In genomic region chr4:153222790-153223417, GRCh38 we compare ENCODE assay signal across 8 cellular contexts. TPM values are rescaled to one million over a fixed set of nuclear protein-coding genes. Genes with fewer than 3 reads are reported as not detected.
DNase-seq lines count a peak whose midpoint lies in the region; ATAC-seq and TF ChIP-seq lines count a peak whose summit lies in the region.

No MANE protein-coding gene starts in this region.

- H3K4me2 ChIP-seq in SU-DHL-6 (ENCODE audit: low read depth, low read length, poor library complexity, severe bottlenecking) (peak overlapping the region; percentile 3), mammary epithelial cell (ENCODE audit: insufficient read depth, low read depth, low read length) (peak overlapping the region; percentile 99), skeletal muscle satellite cell (ENCODE audit: low read length) (peak overlapping the region; percentile 95)

- peak; percentile 77 for DNase-seq in AG20443 (ENCODE audit: low spot score)
- peak; percentile 30 for DNase-seq in GM19238 (ENCODE audit: insufficient read length, low spot score)
- DNase-seq in mammary epithelial cell, result peak; percentile 41
- peak; percentile 75 for DNase-seq in iPS-NIHi11 (ENCODE audit: low spot score)

- dilution Hi-C loops in mammary epithelial cell (cut with HindIII; ENCODE audit: low sequenced_read_pairs), result loop anchor here (5.0 kb wide), 1 partner anchor 36 kb away; no protein-coding TSS in a partner anchor

- no peak overlapping the region for H3K27ac ChIP-seq in SU-DHL-6 (ENCODE audit: low read depth, low read length)
- H3K27ac ChIP-seq in mammary epithelial cell (ENCODE audit: insufficient read depth, low read depth, low read length), result peak overlapping the region; percentile 66

- ATAC-seq in HG03175 (IDR thresholded peaks at IDR 0.05; ENCODE audit: unreplicated experiment) (peak; percentile 67), HG03565 (IDR thresholded peaks at IDR 0.05; ENCODE audit: unreplicated experiment) (no peak)

- H3K79me2 ChIP-seq in SU-DHL-6 (ENCODE audit: insufficient read depth, low read length) (no peaks in the 10 kb centered on the region), mammary epithelial cell (ENCODE audit: insufficient read depth, low read length) (peaks cover 39% of the 10 kb centered on the region)

- H4K20me1 ChIP-seq in SU-DHL-6 (ENCODE audit: low read depth, low read length) (no peaks in the 10 kb centered on the region), mammary epithelial cell (ENCODE audit: insufficient read depth, low read length) (no peaks in the 10 kb centered on the region)

- CTCF ChIA-PET in mammary epithelial cell (lab: Charles Lee; ENCODE audit: low non-redundant PET), result interaction anchor here (0.6 kb wide), 1 partner anchor 252 kb away, joined by 3 read pairs; no protein-coding TSS in a partner anchor

- 0 out of 2 replicates have a peak, but pooled peaks cover 4% of the 10 kb centered on the region for H3K9me3 ChIP-seq in SU-DHL-6 (ENCODE audit: insufficient read depth, low read length)
- H3K9me3 ChIP-seq in mammary epithelial cell (replicated peaks; ENCODE audit: insufficient read depth, low read length), result peaks cover 2% of the 10 kb centered on the region
- no peaks in the 10 kb centered on the region for H3K9me3 ChIP-seq in skeletal muscle satellite cell (replicated peaks; ENCODE audit: low read length)

- 1% methylated on average over 32 of the region's 57 CpGs for WGBS in mammary epithelial cell (ENCODE audit: low coverage, missing lambda C conversion rate)

- H3K9me2 ChIP-seq in SU-DHL-6 (replicated peaks; ENCODE audit: insufficient read depth, low read length), result no peaks in the 10 kb centered on the region

- H3K27me3 ChIP-seq in SU-DHL-6 (ENCODE audit: low read length) (no peaks in the 10 kb centered on the region), mammary epithelial cell (ENCODE audit: insufficient read depth, low read length) (no peaks in the 10 kb centered on the region), skeletal muscle satellite cell (ENCODE audit: control insufficient read depth, insufficient read depth, low read length) (no peaks in the 10 kb centered on the region)

- H3K9ac ChIP-seq in SU-DHL-6 (ENCODE audit: low read length) (no peak overlapping the region), mammary epithelial cell (ENCODE audit: insufficient read depth, low read length) (peak overlapping the region; percentile 79), skeletal muscle satellite cell (ENCODE audit: low read depth, low read length) (peak overlapping the region; percentile 78)

- TF ChIP-seq CTCF in SU-DHL-6 (IDR thresholded peaks at IDR 0.05; ENCODE audit: insufficient read depth, low read length, poor library complexity, severe bottlenecking), result no peak
- no peak for TF ChIP-seq CTCF in mammary epithelial cell (conservative IDR thresholded peaks at IDR 0.05 in 1 of 2, IDR thresholded peaks at IDR 0.05 in 1 of 2; ENCODE audit: extremely low read depth in 1 of 2, insufficient read depth in 1 of 2, low read depth in 1 of 2, low read length in 2 of 2)

- in situ Hi-C loops in mammary epithelial cell (cut with MboI; ENCODE audit: low sequenced_read_pairs in 2 of 2), result no loop called here

- no peaks in the 10 kb centered on the region for H3F3A ChIP-seq in SU-DHL-6 (ENCODE audit: insufficient read depth)

- H3K4me3 ChIP-seq in SU-DHL-6 (ENCODE audit: insufficient read depth, low read length, poor library complexity, severe bottlenecking) (no peak overlapping the region), mammary epithelial cell (replicated peaks in 1 of 3; ENCODE audit: insufficient read depth in 1 of 3, low read depth in 2 of 3, low read length in 3 of 3) (peak overlapping the region; percentile 58 to 73 (median 61)), skeletal muscle satellite cell (ENCODE audit: low read length) (peak overlapping the region; percentile 76)

- no peaks in the 10 kb centered on the region for H3K36me3 ChIP-seq in SU-DHL-6 (ENCODE audit: low read length)
- H3K36me3 ChIP-seq in mammary epithelial cell (ENCODE audit: insufficient read depth, low read length), result no peaks in the 10 kb centered on the region
- no peaks in the 10 kb centered on the region for H3K36me3 ChIP-seq in skeletal muscle satellite cell (ENCODE audit: insufficient read depth, low read length)

- H3K4me1 ChIP-seq in mammary epithelial cell (ENCODE audit: insufficient read depth, low read length), result peaks cover 14% of the 10 kb centered on the region
- peaks cover 15% of the 10 kb centered on the region for H3K4me1 ChIP-seq in skeletal muscle satellite cell (ENCODE audit: control insufficient read depth, insufficient read depth, low read length)

- H2AFZ ChIP-seq in SU-DHL-6 (ENCODE audit: low read depth, low read length, severe bottlenecking), result no peak overlapping the region
- peak overlapping the region; percentile 91 for H2AFZ ChIP-seq in mammary epithelial cell (ENCODE audit: low read depth, low read length)

- intact Hi-C loops in mammary epithelial cell (cut with micrococcal nuclease), result loop anchor here (1.0 to 5.0 kb wide), 5 partner anchors 11 to 359 kb away; no protein-coding TSS in a partner anchor

- TSS peak; percentile 31 for BruUV-seq in mammary epithelial cell (replicated peaks; lab: Mats Ljungman, UMichigan)

RNA-seq across cellular contexts. Expression of gene TRIM2, which starts 18.7 kb away (rescaled TPM):
- 10 to 100 TPM; 19.5 to 65.2 TPM for total RNA-seq in mammary epithelial cell
- polyA plus RNA-seq in mammary epithelial cell, result 11.0 TPM
- polyA minus RNA-seq in mammary epithelial cell, result 31.4 TPM
- total RNA-seq in skeletal muscle satellite cell (2012; rRNA removed), result 20.1 and 36.8 TPM in 2 replicates

Comparison
In these comparisons a context has a peak if more than half of its experiments do, and no peak if none do; other contexts are left out.
1. H3K4me2 ChIP-seq: peak in every context shown above with its lines; median percentile 99 in mammary epithelial cell; 95 in skeletal muscle satellite cell; 3 in SU-DHL-6.